19 cellular contexts compared by ENCODE assay signal in the genomic region with DNA sequence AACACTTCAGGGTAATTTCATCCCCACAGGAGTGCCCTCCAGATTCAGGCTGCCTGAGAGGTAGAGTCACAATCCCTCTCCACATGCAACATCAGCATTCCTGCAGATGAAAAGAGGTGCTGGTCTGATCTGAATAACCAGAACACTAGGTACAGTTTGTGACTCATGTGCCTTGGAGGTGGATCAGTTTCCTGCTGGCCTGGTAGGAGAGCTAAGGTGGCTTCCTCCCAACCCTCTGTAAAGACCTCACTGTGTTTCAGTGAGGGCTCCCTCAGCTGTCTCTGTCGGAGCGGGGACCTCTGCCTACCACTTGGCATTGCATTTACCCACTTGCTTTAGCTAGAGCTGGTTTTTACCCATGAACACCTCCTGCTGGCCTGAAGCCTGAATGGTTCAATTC. TPM values are rescaled to one million over a fixed set of nuclear protein-coding genes. Genes with fewer than 3 reads are reported as not detected.
DNase-seq lines count a peak whose midpoint lies in the region; ATAC-seq, FAIRE-seq and TF ChIP-seq lines count a peak whose summit lies in the region.
"Had no signal": no experiment of that assay in that cellular context is flagged by ENCODE, and none has a peak within 500 bp of the region (broad histone marks: within the 10 kb centered on the region; RNA-seq: fewer than 3 reads in every experiment).

No MANE protein-coding gene starts in this region.

- peak overlapping the region; percentile 14; the same call in 1 of the 2 replicates for H3K27ac ChIP-seq in C4-2B
- H3K27ac ChIP-seq in trophoblast cell (ENCODE audit: low read depth, low read length), result no peak overlapping the region
- no peak overlapping the region for H3K27ac ChIP-seq in sigmoid colon
- no peak overlapping the region for H3K27ac ChIP-seq in naive thymus-derived CD4-positive, alpha-beta T cell (ENCODE audit: low read depth, low read length)

- no peak overlapping the region for H4K8ac ChIP-seq in trophoblast cell (ENCODE audit: low read depth, low read length)

- H3K4me3 ChIP-seq in LNCaP clone FGC (ENCODE audit: low read depth, low read length) (no peak overlapping the region), bronchial epithelial cell (ENCODE audit: low read depth, low read length) (no peak overlapping the region), trophoblast cell (ENCODE audit: low read depth, low read length) (no peak overlapping the region), sigmoid colon (no peak overlapping the region)
- H3K4me3 ChIP-seq in naive thymus-derived CD4-positive, alpha-beta T cell (ENCODE audit: low read length), result no peak overlapping the region

- H3K36me3 ChIP-seq in bronchial epithelial cell (ENCODE audit: control insufficient read depth, insufficient read depth, low read length) (no peaks in the 10 kb centered on the region), trophoblast cell (ENCODE audit: control insufficient read depth in 1 of 2, insufficient read depth in 2 of 2, low read length in 2 of 2) (no peaks in the 10 kb centered on the region), sigmoid colon (no peaks in the 10 kb centered on the region)
- H3K36me3 ChIP-seq in naive thymus-derived CD4-positive, alpha-beta T cell (ENCODE audit: control insufficient read depth in 2 of 3, insufficient read depth in 3 of 3, low read length in 3 of 3), result no peaks in the 10 kb centered on the region

- H3K23ac ChIP-seq in trophoblast cell (ENCODE audit: low read length), result no peak overlapping the region

- TF ChIP-seq CTCF in C4-2B (conservative IDR thresholded peaks at IDR 0.05), result no peak
- TF ChIP-seq CTCF in LNCaP clone FGC (IDR thresholded peaks at IDR 0.05; ENCODE audit: control insufficient read depth, extremely low read depth, insufficient read depth), result 0 out of 2 replicates have a peak, but pooled peaks have one; percentile 4
- no peak for TF ChIP-seq CTCF in bronchial epithelial cell (IDR thresholded peaks at IDR 0.05; ENCODE audit: insufficient read depth, low read length, severe bottlenecking)
- TF ChIP-seq CTCF in sigmoid colon (IDR thresholded peaks at IDR 0.05), result no peak

- ATAC-seq in naive thymus-derived CD4-positive, alpha-beta T cell, result no peak

- no peaks in the 10 kb centered on the region for H3K27me3 Mint-ChIP-seq in naive thymus-derived CD4-positive, alpha-beta T cell

- CTCF ChIA-PET in naive thymus-derived CD4-positive, alpha-beta T cell (lab: Charles Lee), result no interaction called here

- no peak overlapping the region for H2AK5ac ChIP-seq in trophoblast cell (ENCODE audit: low read length)

- H3K9ac ChIP-seq in trophoblast cell (ENCODE audit: low read length), result no peak overlapping the region
- H3K9ac ChIP-seq: SK-N-SH had no signal

- no peaks in the 10 kb centered on the region for H3K79me2 ChIP-seq in trophoblast cell (ENCODE audit: control insufficient read depth, insufficient read depth, low read length, poor library complexity)

- H3K4me2 ChIP-seq in trophoblast cell (ENCODE audit: low read length), result no peak overlapping the region
- H3K4me2 ChIP-seq: SK-N-SH had no signal

- DNase-seq in LNCaP clone FGC (ENCODE audit: low read depth), result no peak
- peak; percentile 56 for DNase-seq in bronchial epithelial cell (ENCODE audit: low read depth)
- peak; percentile 30 to 49 for DNase-seq in trophoblast cell
- DNase-seq in NCI-H1105 treated with DMSO at 0.1 percent for 48 hours (lab: John Stamatoyannopoulos, UW), result no peak
- no peak for DNase-seq in globus pallidus (ENCODE audit: low spot score)
- DNase-seq in sigmoid colon, result no peak
- DNase-seq in naive thymus-derived CD4-positive, alpha-beta T cell, result no peak
- DNase-seq: C1 segment of cervical spinal cord, COR-L47, H7, IMR-90, NCI-H1436, NCI-H2029 treated with DMSO at 0.1 percent for 48 hours, NCI-H774, SK-N-SH had no signal

- no CpG with 5 or more reads among the region's 2 CpGs for WGBS in trophoblast cell (ENCODE audit: extremely low coverage, insufficient coverage, insufficient read length)
- 92 to 98% methylated on average over 2 of the region's 2 CpGs for WGBS in sigmoid colon, 2 donors

- TF ChIP-seq EP300 in sigmoid colon (IDR thresholded peaks at IDR 0.05), result no peak

- H4K12ac ChIP-seq in trophoblast cell (ENCODE audit: low read depth, low read length), result no peak overlapping the region

- no peak overlapping the region for H3K27ac Mint-ChIP-seq in naive thymus-derived CD4-positive, alpha-beta T cell

- H3K4me1 ChIP-seq in trophoblast cell (ENCODE audit: control insufficient read depth in 1 of 2, insufficient read depth in 2 of 2, low read length in 2 of 2) (peaks cover 2 to 4% of the 10 kb centered on the region in 2 experiments), sigmoid colon (no peaks in the 10 kb centered on the region)
- H3K4me1 ChIP-seq in naive thymus-derived CD4-positive, alpha-beta T cell (ENCODE audit: control insufficient read depth in 2 of 2, insufficient read depth in 2 of 2, low read length in 2 of 2), result no peaks in the 10 kb centered on the region

- H2BK12ac ChIP-seq in trophoblast cell (ENCODE audit: low read length), result no peak overlapping the region

- H3K14ac ChIP-seq in trophoblast cell (ENCODE audit: low read length), result no peak overlapping the region

- H2BK5ac ChIP-seq in trophoblast cell (ENCODE audit: low read depth, low read length, poor library complexity), result no peak overlapping the region

- FAIRE-seq in bronchial epithelial cell (lab: Jason Lieb, UNC), result peak; percentile 93
- FAIRE-seq: A204.1 had no signal

- no peak overlapping the region for H3K4me3 Mint-ChIP-seq in naive thymus-derived CD4-positive, alpha-beta T cell

- H3K4ac ChIP-seq in trophoblast cell (ENCODE audit: low read depth, low read length), result no peak overlapping the region

- H3K27me3 ChIP-seq in bronchial epithelial cell (ENCODE audit: control insufficient read depth, insufficient read depth, low read length) (no peaks in the 10 kb centered on the region), trophoblast cell (ENCODE audit: insufficient read depth, low read length) (no peaks in the 10 kb centered on the region), sigmoid colon (no peaks in the 10 kb centered on the region)
- H3K27me3 ChIP-seq in naive thymus-derived CD4-positive, alpha-beta T cell (ENCODE audit: control insufficient read depth in 2 of 2, insufficient read depth in 2 of 2, low read length in 2 of 2), result no peaks in the 10 kb centered on the region

- H3K18ac ChIP-seq in trophoblast cell (ENCODE audit: low read length), result no peak overlapping the region

- no peak overlapping the region for H2AFZ ChIP-seq in trophoblast cell (ENCODE audit: insufficient read depth, low read length, poor library complexity)

- no peaks in the 10 kb centered on the region for H3K4me1 Mint-ChIP-seq in naive thymus-derived CD4-positive, alpha-beta T cell

- no peak overlapping the region for H4K91ac ChIP-seq in trophoblast cell (ENCODE audit: low read depth, low read length)

- no peaks in the 10 kb centered on the region for H3K79me1 ChIP-seq in trophoblast cell (ENCODE audit: low read length)

- no peaks in the 10 kb centered on the region for H3K9me3 ChIP-seq in trophoblast cell (ENCODE audit: insufficient read depth, low read depth, low read length)
- no peaks in the 10 kb centered on the region for H3K9me3 ChIP-seq in sigmoid colon
- H3K9me3 ChIP-seq in naive thymus-derived CD4-positive, alpha-beta T cell (ENCODE audit: control insufficient read depth in 2 of 3, low read length in 3 of 3), result no peaks in the 10 kb centered on the region
- H3K9me3 ChIP-seq: SK-N-SH had no signal

- intact Hi-C loops in sigmoid colon (cut with DNase I), result no loop called here
- intact Hi-C loops in naive thymus-derived CD4-positive, alpha-beta T cell (cut with micrococcal nuclease), result no loop called here

- H3K36me3 Mint-ChIP-seq in naive thymus-derived CD4-positive, alpha-beta T cell, result no peaks in the 10 kb centered on the region

- TF ChIP-seq POLR2A in sigmoid colon (IDR thresholded peaks at IDR 0.05), result no peak

- H2BK120ac ChIP-seq in trophoblast cell (ENCODE audit: insufficient read depth, low read length, poor library complexity), result no peak overlapping the region

- H3K9me3 Mint-ChIP-seq in naive thymus-derived CD4-positive, alpha-beta T cell, result peaks cover 0 to 16% (median 3%) of the 10 kb centered on the region in 11 donors

- POLR2A ChIA-PET in naive thymus-derived CD4-positive, alpha-beta T cell (lab: Charles Lee), result no interaction called here

RNA-seq across cellular contexts. Expression of gene OR9G1, which starts 7.6 kb away (rescaled TPM):
- total RNA-seq in bronchial epithelial cell (not detected in 2 replicates), sigmoid colon (not detected)
- polyA plus RNA-seq in trophoblast cell (2013), result not detected in 2 replicates
- polyA plus RNA-seq in sigmoid colon, result 1 to 10 TPM in 1 of 3 donors, not detected in 2; 1.8 TPM
- total RNA-seq in naive thymus-derived CD4-positive, alpha-beta T cell, result not detected
- polyA plus RNA-seq in naive thymus-derived CD4-positive, alpha-beta T cell, result not detected
- total RNA-seq: H7, IMR-90, LHCN-M2, NCI-H460 had no signal
- polyA plus RNA-seq: IMR-90, SK-N-SH had no signal

RNA-seq across cellular contexts. Expression of gene OR9G4, which starts 42.0 kb away (rescaled TPM):
- total RNA-seq in bronchial epithelial cell (not detected in 2 replicates), sigmoid colon (not detected)
- not detected in 2 replicates for polyA plus RNA-seq in trophoblast cell (2013)
- not detected for polyA plus RNA-seq in sigmoid colon
- not detected for total RNA-seq in naive thymus-derived CD4-positive, alpha-beta T cell
- polyA plus RNA-seq in naive thymus-derived CD4-positive, alpha-beta T cell, result not detected
- total RNA-seq: H7, IMR-90, LHCN-M2, NCI-H460 had no signal
- polyA plus RNA-seq: IMR-90, SK-N-SH had no signal

RNA-seq across cellular contexts. Expression of gene OR5AR1, which starts 43.0 kb away (rescaled TPM):
- total RNA-seq in bronchial epithelial cell (not detected in 2 replicates), sigmoid colon (not detected)
- not detected in 2 replicates for polyA plus RNA-seq in trophoblast cell (2013)
- polyA plus RNA-seq in sigmoid colon, result not detected
- total RNA-seq in naive thymus-derived CD4-positive, alpha-beta T cell, result not detected
- not detected for polyA plus RNA-seq in naive thymus-derived CD4-positive, alpha-beta T cell
- total RNA-seq: H7, IMR-90, LHCN-M2, NCI-H460 had no signal
- polyA plus RNA-seq: IMR-90, SK-N-SH had no signal

Comparison
In these comparisons a context has a peak if more than half of its experiments do, and no peak if none do; other contexts are left out.
1. DNase-seq: peak in bronchial epithelial cell (single experiment) and trophoblast cell (2 of 2); none in LNCaP clone FGC (single experiment), NCI-H1105 treated with DMSO at 0.1 percent for 48 hours (single experiment), globus pallidus (single experiment), sigmoid colon (single experiment) and naive thymus-derived CD4-positive, alpha-beta T cell (0 of 9).